In the genomic region with DNA sequence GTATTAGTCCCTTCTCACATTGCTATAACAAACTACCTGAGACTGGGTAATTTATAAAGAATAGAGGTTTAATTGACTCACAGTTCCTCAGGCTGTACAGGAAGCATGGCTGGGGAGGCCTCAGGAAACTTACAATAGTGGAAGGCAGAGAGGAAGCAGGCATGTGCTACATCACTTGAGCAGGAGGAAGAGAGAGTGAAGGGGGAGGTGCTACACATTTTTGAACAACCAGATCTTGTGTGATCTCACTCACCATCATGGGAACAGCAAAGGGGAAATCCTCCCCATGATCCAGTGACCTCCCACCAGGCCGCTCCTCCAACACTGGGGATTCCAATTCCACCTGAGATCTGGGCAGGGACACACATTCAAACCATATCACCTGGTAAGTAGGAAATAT, we compare ENCODE assay signal across 23 cellular contexts.
A peak's percentile ranks its signal among the peaks of the same experiment; 100 is the strongest.
DNase-seq lines count a peak whose midpoint lies in the region; ATAC-seq, FAIRE-seq and TF ChIP-seq lines count a peak whose summit lies in the region.
"Had no signal": no experiment of that assay in that cellular context is flagged by ENCODE, and none has a peak within 500 bp of the region (broad histone marks: within the 10 kb centered on the region; RNA-seq: fewer than 3 reads in every experiment).

No MANE protein-coding gene starts in this region.

- H3K4me3 ChIP-seq in pancreas, result no peak overlapping the region
- H3K4me3 ChIP-seq: BLaER1, GM12878 had no signal

- H3K23me2 ChIP-seq in H9 (ENCODE audit: insufficient read length, low read depth, low read length, poor library complexity, severe bottlenecking), result no peaks in the 10 kb centered on the region

- H3K9me3 ChIP-seq in H9 (ENCODE audit: control insufficient read depth, low read depth, low read length) (no peaks in the 10 kb centered on the region), pancreas (no peaks in the 10 kb centered on the region)
- H3K9me3 ChIP-seq: Caco-2 had no signal

- no peak overlapping the region for H3K4me3 Mint-ChIP-seq in H9
- H3K4me3 Mint-ChIP-seq: B cell; CD4-positive, CD25-positive, alpha-beta regulatory T cell; CD8-positive, alpha-beta T cell had no signal

- H3T11ph ChIP-seq in H9 (ENCODE audit: low read length), result no peak overlapping the region

- H3K27me3 Mint-ChIP-seq in H9 (ENCODE audit: low read depth), result no peaks in the 10 kb centered on the region; the same call in 1 of the 2 replicates
- H3K27me3 Mint-ChIP-seq: B cell; CD4-positive, CD25-positive, alpha-beta regulatory T cell had no signal

- no peak overlapping the region for H2AK5ac ChIP-seq in H9 (ENCODE audit: insufficient read length, low read length)

- no peak overlapping the region for H3K4me2 ChIP-seq in H9 (ENCODE audit: insufficient read depth, insufficient read length, low read length)
- H3K4me2 ChIP-seq: BLaER1 had no signal

- intact Hi-C loops in pancreas (cut with DNase I), result no loop called here

- no peak overlapping the region for H2BK120ac ChIP-seq in H9 (ENCODE audit: low read depth, low read length, poor library complexity, severe bottlenecking)

- H4K20me1 ChIP-seq in H9 (ENCODE audit: control insufficient read depth, insufficient read depth, insufficient read length), result no peaks in the 10 kb centered on the region
- H4K20me1 ChIP-seq: BLaER1 had no signal

- H3K4me1 ChIP-seq in H9 (ENCODE audit: insufficient read depth, low read length) (no peaks in the 10 kb centered on the region), pancreas (no peaks in the 10 kb centered on the region)
- H3K4me1 ChIP-seq: BLaER1, Caco-2 had no signal

- H3K9ac ChIP-seq in H9 (ENCODE audit: extremely low read depth, insufficient read length, low read length), result no peak overlapping the region
- H3K9ac ChIP-seq: BLaER1 had no signal

- no peak overlapping the region for H3K23ac ChIP-seq in H9 (ENCODE audit: insufficient read length, low read depth, low read length)

- no peaks in the 10 kb centered on the region for H3K27me3 ChIP-seq in H9 (ENCODE audit: insufficient read depth, low read length)
- H3K27me3 ChIP-seq in pancreas, result peaks cover 0 to 6% (median 0%) of the 10 kb centered on the region in 4 donors
- H3K27me3 ChIP-seq: BLaER1 had no signal

- no peaks in the 10 kb centered on the region for H3K36me3 ChIP-seq in pancreas
- H3K36me3 ChIP-seq: BLaER1 had no signal

- no peak overlapping the region for H2BK20ac ChIP-seq in H9 (ENCODE audit: low read depth, low read length, poor library complexity, severe bottlenecking)

- peaks cover 6 to 16% (median 10%) of the 10 kb centered on the region in 3 experiments for H3K36me3 Mint-ChIP-seq in H9 (ENCODE audit: insufficient read depth in 1 of 3, low read depth in 3 of 3)
- H3K36me3 Mint-ChIP-seq: CD4-positive, CD25-positive, alpha-beta regulatory T cell; CD8-positive, alpha-beta T cell had no signal

- no peak overlapping the region for H3K56ac ChIP-seq in H9 (ENCODE audit: insufficient read length, low read depth, low read length)

- no peaks in the 10 kb centered on the region for H3K79me1 ChIP-seq in H9 (ENCODE audit: insufficient read depth, low read depth, low read length, poor library complexity, severe bottlenecking)

- DNase-seq in H9, result no peak
- DNase-seq in OCI-M1 (lab: John Stamatoyannopoulos, UW), result peak; percentile 37
- DNase-seq in dermis blood vessel endothelial cell, result peak; percentile 72
- DNase-seq in kidney tubule cell (ENCODE audit: low spot score), result peak; percentile 59
- no peak for DNase-seq in pancreas
- DNase-seq: Caco-2; CD4-positive, CD25-positive, alpha-beta regulatory T cell; CD8-positive, alpha-beta T cell; DMS153; EL; GDM1; GOT3; HCEC 1CT had no signal

- ATAC-seq in GM18520 (IDR thresholded peaks at IDR 0.05; ENCODE audit: unreplicated experiment) (no peak), GM21447 (IDR thresholded peaks at IDR 0.05; ENCODE audit: unreplicated experiment) (no peak), HG02840 (IDR thresholded peaks at IDR 0.05; ENCODE audit: low FRiP score, unreplicated experiment) (no peak), pancreas (no peak)
- ATAC-seq: CD8-positive, alpha-beta T cell; GM12878 had no signal

- peak overlapping the region in 2 of 3 experiments; percentile 4 to 74; a peak in 2 of 7 replicates for H3K27ac Mint-ChIP-seq in H9
- H3K27ac Mint-ChIP-seq: B cell; CD4-positive, CD25-positive, alpha-beta regulatory T cell; CD8-positive, alpha-beta T cell had no signal

- no peak overlapping the region for H3K4ac ChIP-seq in H9 (ENCODE audit: low read depth, low read length)

- FAIRE-seq in pancreas (lab: Jason Lieb, UNC), result no peak
- FAIRE-seq: A204.1, GM12878, H54 had no signal

- H2BK12ac ChIP-seq in H9 (ENCODE audit: insufficient read length, low read depth, low read length), result no peak overlapping the region

- H3K14ac ChIP-seq in H9 (ENCODE audit: insufficient read depth, low read length), result no peak overlapping the region

- H3K27ac ChIP-seq in H9 (ENCODE audit: insufficient read length, low read depth, low read length), result no peak overlapping the region
- H3K27ac ChIP-seq in pancreas, result no peak overlapping the region
- H3K27ac ChIP-seq: 22Rv1, BLaER1, C4-2B had no signal

- no peak overlapping the region for H3K18ac ChIP-seq in H9 (ENCODE audit: insufficient read length, low read depth, low read length)

- no peak overlapping the region for H4K8ac ChIP-seq in H9 (replicated peaks; ENCODE audit: insufficient read length, low read depth, low read length)

- TF ChIP-seq CTCF in H9 (conservative IDR thresholded peaks at IDR 0.05) (no peak), pancreas (IDR thresholded peaks at IDR 0.05) (no peak)

- no CpG with 5 or more reads among the region's 1 CpG for WGBS in H9 (ENCODE audit: extremely low coverage, insufficient read length, low lambda C conversion rate)
- 66 to 84% methylated on average over 1 of the region's 1 CpG for WGBS in pancreas, 2 donors

- no peak overlapping the region for H2AFZ ChIP-seq in H9 (ENCODE audit: low read length)

- peaks cover 4 to 8% of the 10 kb centered on the region in 2 experiments for H3K4me1 Mint-ChIP-seq in H9
- H3K4me1 Mint-ChIP-seq: B cell; CD4-positive, CD25-positive, alpha-beta regulatory T cell had no signal

- H2BK15ac ChIP-seq in H9 (ENCODE audit: low read depth, low read length), result no peak overlapping the region

- H2BK5ac ChIP-seq in H9 (ENCODE audit: insufficient read length, low read length), result no peak overlapping the region

- peaks cover 12% of the 10 kb centered on the region in 2 experiments for H3K9me3 Mint-ChIP-seq in H9
- H3K9me3 Mint-ChIP-seq: CD8-positive, alpha-beta T cell had no signal

- H4K5ac ChIP-seq in H9 (ENCODE audit: insufficient read length, low read depth, low read length), result no peak overlapping the region

- H3K79me2 ChIP-seq in H9 (ENCODE audit: insufficient read depth, low read length), result no peaks in the 10 kb centered on the region

- no peak overlapping the region for H4K91ac ChIP-seq in H9 (ENCODE audit: insufficient read length, low read depth, low read length)

Comparison
In these comparisons a context has a peak if more than half of its experiments do, and no peak if none do; other contexts are left out.
1. DNase-seq: peak in OCI-M1 (single experiment), dermis blood vessel endothelial cell (single experiment) and kidney tubule cell (single experiment); none in H9 (single experiment) and pancreas (0 of 6).